Comparison of ENCODE assay signal across 16 cellular contexts in the genomic region with DNA sequence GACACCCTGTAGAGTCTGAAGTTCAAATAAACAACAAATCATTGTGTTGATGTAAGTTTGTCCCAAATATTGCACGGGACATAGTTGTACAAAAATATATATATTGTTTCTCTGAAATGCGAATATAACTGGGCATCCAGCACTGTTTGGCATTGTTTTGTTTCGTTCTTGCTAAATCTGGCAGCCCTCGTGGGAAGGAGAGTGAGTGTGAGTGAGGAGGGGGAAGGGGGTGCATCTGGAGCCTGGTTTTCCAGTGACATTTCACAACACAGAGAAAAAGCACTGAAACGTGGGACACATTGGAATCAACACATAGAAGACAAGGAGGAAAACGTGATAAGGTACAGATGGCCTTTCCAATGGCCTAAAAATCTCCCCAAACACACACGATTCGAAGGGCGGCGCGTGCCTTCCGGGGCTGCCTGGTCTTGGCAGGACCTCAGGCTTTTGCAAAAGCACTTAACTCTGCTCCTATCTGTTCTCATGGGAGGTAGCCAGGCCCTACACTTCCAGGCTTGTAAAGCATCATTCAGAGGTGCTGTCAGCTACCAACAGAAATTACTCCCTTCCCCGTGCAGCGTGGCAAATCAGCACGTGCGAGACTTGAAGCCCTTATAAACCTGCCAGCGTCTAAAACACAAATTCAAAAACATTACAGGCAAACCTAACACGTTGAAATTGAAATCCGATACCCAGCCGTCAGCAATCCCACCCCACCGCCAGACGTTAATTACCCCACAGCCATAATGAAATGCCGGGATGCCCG.
A peak's percentile ranks its signal among the peaks of the same experiment; 100 is the strongest.
DNase-seq lines count a peak whose midpoint lies in the region; ATAC-seq and TF ChIP-seq lines count a peak whose summit lies in the region.
"Had no signal": no experiment of that assay in that cellular context is flagged by ENCODE, and none has a peak within 500 bp of the region (broad histone marks: within the 10 kb centered on the region; RNA-seq: fewer than 3 reads in every experiment).

No MANE protein-coding gene starts in this region.

- no peak overlapping the region for H3K4ac ChIP-seq in H9 (ENCODE audit: low read depth, low read length)

- H3K9ac ChIP-seq in H9 (ENCODE audit: extremely low read depth, insufficient read length, low read length) (no peak overlapping the region), SK-N-MC (ENCODE audit: insufficient read length) (peak overlapping the region; percentile 3)

- CTCF ChIA-PET in activated naive CD4-positive, alpha-beta T cell treated with anti-CD3 and anti-CD28 coated beads, Interleukin-2, amount 10 ng/mL, durations not matched to agents 7 days and 5 days (lab: Charles Lee): no interaction called here
- CTCF ChIA-PET in CD4-positive, alpha-beta T cell (lab: Charles Lee): no interaction called here

- no peak overlapping the region for H3K27ac ChIP-seq in H9 (ENCODE audit: insufficient read length, low read depth, low read length)
- H3K27ac ChIP-seq in SK-N-MC: peak overlapping the region; percentile 51; the same call in 1 of the 2 replicates
- no peak overlapping the region for H3K27ac ChIP-seq in CD4-positive, alpha-beta T cell (ENCODE audit: low read depth, low read length)
- H3K27ac ChIP-seq: tibial nerve had no signal

- H4K20me1 ChIP-seq in H9 (ENCODE audit: control insufficient read depth, insufficient read depth, insufficient read length): no peaks in the 10 kb centered on the region

- no peak overlapping the region for H4K8ac ChIP-seq in H9 (replicated peaks; ENCODE audit: insufficient read length, low read depth, low read length)

- TF ChIP-seq CTCF in H9 (conservative IDR thresholded peaks at IDR 0.05): no peak
- no peak for TF ChIP-seq CTCF in CD4-positive, alpha-beta T cell (IDR thresholded peaks at IDR 0.05)

- ATAC-seq in GM21515 (IDR thresholded peaks at IDR 0.05; ENCODE audit: unreplicated experiment) (no peak), HG03196 (IDR thresholded peaks at IDR 0.05; ENCODE audit: unreplicated experiment) (no peak)
- no peak for ATAC-seq in CD4-positive, alpha-beta T cell (ENCODE audit: poor library complexity)
- ATAC-seq: activated CD4-positive, CD25-positive, alpha-beta regulatory T cell treated with anti-CD3 and anti-CD28 coated beads, Interleukin-2, amount 50 U/mL, for 24 hours; K562 had no signal

- no peaks in the 10 kb centered on the region for H3K79me2 ChIP-seq in H9 (ENCODE audit: insufficient read depth, low read length)

- no peak overlapping the region for H3K18ac ChIP-seq in H9 (ENCODE audit: insufficient read length, low read depth, low read length)

- H2BK20ac ChIP-seq in H9 (ENCODE audit: low read depth, low read length, poor library complexity, severe bottlenecking): no peak overlapping the region

- no peak overlapping the region for H3K4me3 Mint-ChIP-seq in H9
- H3K4me3 Mint-ChIP-seq in activated naive CD4-positive, alpha-beta T cell treated with anti-CD3 and anti-CD28 coated beads, Interleukin-2, amount 10 ng/mL, durations not matched to agents 7 days and 5 days: no peak overlapping the region
- no peak overlapping the region for H3K4me3 Mint-ChIP-seq in CD4-positive, alpha-beta T cell

- no CpG with 5 or more reads among the region's 24 CpGs for WGBS in H9 (ENCODE audit: extremely low coverage, insufficient read length, low lambda C conversion rate)

- POLR2A ChIA-PET in CD4-positive, alpha-beta T cell (lab: Charles Lee): no interaction called here

- no peaks in the 10 kb centered on the region for H3K9me3 ChIP-seq in H9 (ENCODE audit: control insufficient read depth, low read depth, low read length)
- no peaks in the 10 kb centered on the region for H3K9me3 ChIP-seq in SK-N-MC (ENCODE audit: low read depth, low read length)
- H3K9me3 ChIP-seq in CD4-positive, alpha-beta T cell (ENCODE audit: control insufficient read depth, low read length): no peaks in the 10 kb centered on the region
- H3K9me3 ChIP-seq: HAP-1 had no signal

- no peak overlapping the region for H4K5ac ChIP-seq in H9 (ENCODE audit: insufficient read length, low read depth, low read length)

- no peak overlapping the region for H2AK5ac ChIP-seq in H9 (ENCODE audit: insufficient read length, low read length)

- DNase-seq in Ammon's horn (ENCODE audit: low spot score): peak; percentile 57
- DNase-seq in H9: peak; percentile 28
- DNase-seq in SK-N-MC (ENCODE audit: low read depth, low spot score): no peak
- DNase-seq in middle frontal gyrus (ENCODE audit: extremely low spot score, low spot score): peak; percentile 25
- DNase-seq in activated naive CD4-positive, alpha-beta T cell treated with anti-CD3 and anti-CD28 coated beads, Interleukin-2, amount 10 ng/mL, durations not matched to agents 7 days and 5 days: no peak
- no peak for DNase-seq in CD4-positive, alpha-beta T cell
- DNase-seq: activated naive CD4-positive, alpha-beta T cell treated with anti-CD3 and anti-CD28 coated beads, Interleukin-2, amount 50 U/mL, for 16 hours; NCI-H1417 treated with DMSO at 0.1 percent for 48 hours; RPMI8226; stimulated activated CD4-positive, alpha-beta T cell treated with anti-CD3 and anti-CD28 coated beads, Interleukin-4, amount 100 ng/mL, for 24 hours had no signal

- no peak overlapping the region for H2BK15ac ChIP-seq in H9 (ENCODE audit: low read depth, low read length)

- no peak overlapping the region for H2BK120ac ChIP-seq in H9 (ENCODE audit: low read depth, low read length, poor library complexity, severe bottlenecking)

- no peak overlapping the region for H3K56ac ChIP-seq in H9 (ENCODE audit: insufficient read length, low read depth, low read length)

- no peak overlapping the region for H2BK12ac ChIP-seq in H9 (ENCODE audit: insufficient read length, low read depth, low read length)

- H3K27me3 ChIP-seq in H9 (ENCODE audit: insufficient read depth, low read length): no peaks in the 10 kb centered on the region
- peaks cover 5% of the 10 kb centered on the region for H3K27me3 ChIP-seq in CD4-positive, alpha-beta T cell (ENCODE audit: control insufficient read depth, insufficient read depth, low read length)

- peaks cover 30 to 51% of the 10 kb centered on the region in 2 experiments for H3K4me1 Mint-ChIP-seq in H9
- H3K4me1 Mint-ChIP-seq in activated naive CD4-positive, alpha-beta T cell treated with anti-CD3 and anti-CD28 coated beads, Interleukin-2, amount 10 ng/mL, durations not matched to agents 7 days and 5 days: no peaks in the 10 kb centered on the region
- H3K4me1 Mint-ChIP-seq in CD4-positive, alpha-beta T cell (ENCODE audit: low read depth): no peaks in the 10 kb centered on the region

- H3K27me3 Mint-ChIP-seq in H9 (ENCODE audit: low read depth): peaks cover 4% of the 10 kb centered on the region
- H3K27me3 Mint-ChIP-seq in activated naive CD4-positive, alpha-beta T cell treated with anti-CD3 and anti-CD28 coated beads, Interleukin-2, amount 10 ng/mL, durations not matched to agents 7 days and 5 days: peaks cover 19% of the 10 kb centered on the region
- peaks cover 19% of the 10 kb centered on the region for H3K27me3 Mint-ChIP-seq in CD4-positive, alpha-beta T cell

- H2AFZ ChIP-seq in H9 (ENCODE audit: low read length): no peak overlapping the region

- H3K4me3 ChIP-seq in SK-N-MC: no peak overlapping the region
- H3K4me3 ChIP-seq: HAP-1, K562, tibial nerve had no signal

- no peak overlapping the region for H3K4me2 ChIP-seq in H9 (ENCODE audit: insufficient read depth, insufficient read length, low read length)

- H3K36me3 ChIP-seq in SK-N-MC (ENCODE audit: insufficient read depth, low read length): no peaks in the 10 kb centered on the region
- H3K36me3 ChIP-seq: HAP-1, tibial nerve had no signal

- H4K91ac ChIP-seq in H9 (ENCODE audit: insufficient read length, low read depth, low read length): no peak overlapping the region

- H3T11ph ChIP-seq in H9 (ENCODE audit: low read length): no peak overlapping the region

- no peak overlapping the region for H3K14ac ChIP-seq in H9 (ENCODE audit: insufficient read depth, low read length)

- intact Hi-C loops in CD4-positive, alpha-beta T cell (cut with DNase I, micrococcal nuclease): no loop called here

- H2BK5ac ChIP-seq in H9 (ENCODE audit: insufficient read length, low read length): no peak overlapping the region

- H3K79me1 ChIP-seq in H9 (ENCODE audit: insufficient read depth, low read depth, low read length, poor library complexity, severe bottlenecking): no peaks in the 10 kb centered on the region

- H3K23ac ChIP-seq in H9 (ENCODE audit: insufficient read length, low read depth, low read length): no peak overlapping the region

- peaks cover 3% of the 10 kb centered on the region in 2 experiments for H3K9me3 Mint-ChIP-seq in H9
- H3K9me3 Mint-ChIP-seq in activated naive CD4-positive, alpha-beta T cell treated with anti-CD3 and anti-CD28 coated beads, Interleukin-2, amount 10 ng/mL, durations not matched to agents 7 days and 5 days: peaks cover 2% of the 10 kb centered on the region
- no peaks in the 10 kb centered on the region for H3K9me3 Mint-ChIP-seq in CD4-positive, alpha-beta T cell

- peaks cover 0 to 3% (median 0%) of the 10 kb centered on the region in 3 experiments; a peak in 2 of 7 replicates for H3K36me3 Mint-ChIP-seq in H9 (ENCODE audit: insufficient read depth in 1 of 3, low read depth in 3 of 3)
- H3K36me3 Mint-ChIP-seq in activated naive CD4-positive, alpha-beta T cell treated with anti-CD3 and anti-CD28 coated beads, Interleukin-2, amount 10 ng/mL, durations not matched to agents 7 days and 5 days: no peaks in the 10 kb centered on the region
- H3K36me3 Mint-ChIP-seq in CD4-positive, alpha-beta T cell (ENCODE audit: low read depth): no peaks in the 10 kb centered on the region

- H3K27ac Mint-ChIP-seq in H9: peak overlapping the region in 2 of 3 experiments; percentile 0 to 29; a peak in 4 of 7 replicates
- no peak overlapping the region for H3K27ac Mint-ChIP-seq in activated naive CD4-positive, alpha-beta T cell treated with anti-CD3 and anti-CD28 coated beads, Interleukin-2, amount 10 ng/mL, durations not matched to agents 7 days and 5 days
- H3K27ac Mint-ChIP-seq in CD4-positive, alpha-beta T cell: no peak overlapping the region

- H3K4me1 ChIP-seq in H9 (ENCODE audit: insufficient read depth, low read length): peaks cover 8% of the 10 kb centered on the region; the same call in 1 of the 2 replicates
- H3K4me1 ChIP-seq: HAP-1 had no signal

- no peaks in the 10 kb centered on the region for H3K23me2 ChIP-seq in H9 (ENCODE audit: insufficient read length, low read depth, low read length, poor library complexity, severe bottlenecking)

Comparison
In these comparisons a context has a peak if more than half of its experiments do, and no peak if none do; other contexts are left out.
1. DNase-seq: peak in Ammon's horn (single experiment), H9 (single experiment) and middle frontal gyrus (single experiment); none in SK-N-MC (single experiment), activated naive CD4-positive, alpha-beta T cell treated with anti-CD3 and anti-CD28 coated beads, Interleukin-2, amount 10 ng/mL, durations not matched to agents 7 days and 5 days (single experiment) and CD4-positive, alpha-beta T cell (0 of 10).
2. H3K27ac Mint-ChIP-seq: peak in H9 (2 of 3); none in activated naive CD4-positive, alpha-beta T cell treated with anti-CD3 and anti-CD28 coated beads, Interleukin-2, amount 10 ng/mL, durations not matched to agents 7 days and 5 days (single experiment) and CD4-positive, alpha-beta T cell (single experiment).